In genomic region chr7:31688347-31688746, GRCh38 we compare ENCODE assay signal across 13 cellular contexts. TPM values are rescaled to one million over a fixed set of nuclear protein-coding genes. Genes with fewer than 3 reads are reported as not detected.
DNase-seq lines count a peak whose midpoint lies in the region; ATAC-seq, FAIRE-seq and TF ChIP-seq lines count a peak whose summit lies in the region.
"Had no signal": no experiment of that assay in that cellular context is flagged by ENCODE, and none has a peak within 500 bp of the region (broad histone marks: within the 10 kb centered on the region; RNA-seq: fewer than 3 reads in every experiment).

No MANE protein-coding gene starts in this region.

- ATAC-seq in HG03135 (IDR thresholded peaks at IDR 0.05; ENCODE audit: unreplicated experiment) (peak; percentile 71), natural killer cell (no peak)
- ATAC-seq: activated T-cell treated with anti-CD3 and anti-CD28 coated beads, Interleukin-2, amount 50 U/mL, for 72 hours had no signal

- H3K4me3 Mint-ChIP-seq in natural killer cell (no peak overlapping the region), chondrocyte (ENCODE audit: unreplicated experiment) (no peak overlapping the region)
- H3K4me3 Mint-ChIP-seq: activated T-cell treated with anti-CD3 and anti-CD28 coated beads, Interleukin-2, amount 50 U/mL, for 72 hours had no signal

- peaks cover 0 to 3% of the 10 kb centered on the region in 2 donors for H3K27me3 Mint-ChIP-seq in natural killer cell (ENCODE audit: low read depth in 2 of 2)
- H3K27me3 Mint-ChIP-seq in chondrocyte (ENCODE audit: low read depth) = peaks cover 14% of the 10 kb centered on the region

- no peaks in the 10 kb centered on the region for H3K9me3 Mint-ChIP-seq in natural killer cell
- no peaks in the 10 kb centered on the region for H3K9me3 Mint-ChIP-seq in chondrocyte (ENCODE audit: low read depth)

- H3K27me3 ChIP-seq in vagina = no peaks in the 10 kb centered on the region

- no peak overlapping the region for H3K27ac ChIP-seq in vagina
- H3K27ac ChIP-seq: stomach had no signal

- H3K4me1 ChIP-seq in vagina = no peaks in the 10 kb centered on the region
- H3K4me1 ChIP-seq: stomach had no signal

- H3K9me3 ChIP-seq in vagina = no peaks in the 10 kb centered on the region
- H3K9me3 ChIP-seq: stomach had no signal

- H3K27ac Mint-ChIP-seq in natural killer cell (no peak overlapping the region), chondrocyte (ENCODE audit: unreplicated experiment) (no peak overlapping the region)
- H3K27ac Mint-ChIP-seq: activated T-cell treated with anti-CD3 and anti-CD28 coated beads, Interleukin-2, amount 50 U/mL, for 72 hours had no signal

- peak; percentile 8 for DNase-seq in GM12892 (ENCODE audit: insufficient read length)
- DNase-seq in GM20000 (ENCODE audit: low spot score) = peak; percentile 25
- DNase-seq in SIG-M5 treated with dmso at 0.1 percent for 504 hours (lab: John Stamatoyannopoulos, UW; ENCODE audit: unreplicated experiment) = peak; percentile 89
- DNase-seq in foreskin fibroblast = no peak
- no peak for DNase-seq in vagina (ENCODE audit: extremely low spot score in 2 of 2)
- no peak for DNase-seq in natural killer cell
- DNase-seq in chondrocyte (ENCODE audit: low spot score) = no peak
- DNase-seq: activated T-cell treated with anti-CD3 and anti-CD28 coated beads, Interleukin-2, amount 50 U/mL, for 72 hours; NCI-H226; stomach; T-helper 9 cell had no signal

- H3K36me3 ChIP-seq in vagina = no peaks in the 10 kb centered on the region
- H3K36me3 ChIP-seq: stomach had no signal

- no peaks in the 10 kb centered on the region for H3K4me1 Mint-ChIP-seq in natural killer cell
- peaks cover 3% of the 10 kb centered on the region for H3K4me1 Mint-ChIP-seq in chondrocyte (ENCODE audit: low read depth)

- H3K36me3 Mint-ChIP-seq in natural killer cell (no peaks in the 10 kb centered on the region), chondrocyte (ENCODE audit: low read depth) (no peaks in the 10 kb centered on the region)

- intact Hi-C loops in vagina (cut with DNase I) = no loop called here
- intact Hi-C loops in natural killer cell (cut with micrococcal nuclease) = no loop called here

- H3K4me3 ChIP-seq in foreskin fibroblast (ENCODE audit: low read depth in 1 of 2, low read length in 2 of 2) = no peak overlapping the region
- no peak overlapping the region for H3K4me3 ChIP-seq in vagina
- H3K4me3 ChIP-seq: stomach had no signal

- TF ChIP-seq POLR2A in GM12892 (IDR thresholded peaks at IDR 0.05; ENCODE audit: low read depth, low read length) (no peak), vagina (IDR thresholded peaks at IDR 0.05) (no peak)

- no peak for TF ChIP-seq CTCF in GM20000 (IDR thresholded peaks at IDR 0.05; ENCODE audit: extremely low read depth, missing control alignments)
- no peak for TF ChIP-seq CTCF in foreskin fibroblast (IDR thresholded peaks at IDR 0.05; ENCODE audit: low read depth, low read length)
- TF ChIP-seq CTCF in vagina (IDR thresholded peaks at IDR 0.05) = no peak
- TF ChIP-seq CTCF in natural killer cell (IDR thresholded peaks at IDR 0.05) = no peak
- no peak for TF ChIP-seq CTCF in chondrocyte (IDR thresholded peaks at IDR 0.05)

- FAIRE-seq in GM12892 (lab: Jason Lieb, UNC) = no peak

RNA-seq across cellular contexts. Expression of gene PPP1R17, which starts 1.3 kb away (rescaled TPM):
- polyA plus RNA-seq in GM12892 (2012; ENCODE audit: missing spikeins) = not detected
- total RNA-seq in vagina (not detected), natural killer cell (not detected), chondrocyte (not detected in 3 replicates)
- total RNA-seq: activated T-cell treated with anti-CD3 and anti-CD28 coated beads, Interleukin-2, amount 50 U/mL, for 72 hours; HT1080; stomach had no signal
- polyA plus RNA-seq: stomach had no signal

Comparison
In these comparisons a context has a peak if more than half of its experiments do, and no peak if none do; other contexts are left out.
1. DNase-seq: peak in GM12892 (single experiment), GM20000 (single experiment) and SIG-M5 treated with dmso at 0.1 percent for 504 hours (single experiment); none in foreskin fibroblast (0 of 2), vagina (0 of 2), natural killer cell (single experiment) and chondrocyte (single experiment).